ENCODE assay signal across 15 cellular contexts in genomic region chr7:84200859-84201258, GRCh38. TPM values are rescaled to one million over a fixed set of nuclear protein-coding genes. Genes with fewer than 3 reads are reported as not detected.
DNase-seq lines count a peak whose midpoint lies in the region; ATAC-seq and TF ChIP-seq lines count a peak whose summit lies in the region.
"Had no signal": no experiment of that assay in that cellular context is flagged by ENCODE, and none has a peak within 500 bp of the region (broad histone marks: within the 10 kb centered on the region; RNA-seq: fewer than 3 reads in every experiment).

No MANE protein-coding gene starts in this region.

- no peak overlapping the region for H2BK15ac ChIP-seq in neuronal stem cell (ENCODE audit: low read length)

- no peak overlapping the region for H3K4me3 Mint-ChIP-seq in endodermal cell
- H3K4me3 Mint-ChIP-seq: dendritic cell treated with granulocyte-macrophage colony-stimulating factor and Interleukin-4, amounts not matched to agents 40 ng/mL and 50 ng/mL, for 4 days; T-cell had no signal

- H4K91ac ChIP-seq in neuronal stem cell (ENCODE audit: low read depth, low read length, poor library complexity): no peak overlapping the region

- TF ChIP-seq CTCF in endodermal cell (conservative IDR thresholded peaks at IDR 0.05): no peak
- no peak for TF ChIP-seq CTCF in GM13976 (IDR thresholded peaks at IDR 0.05; ENCODE audit: borderline replicate concordance, control extremely low read depth, extremely low read depth, insufficient read depth, missing control alignments)

- H3K4me2 ChIP-seq in GM23248 (ENCODE audit: unreplicated experiment) (no peak overlapping the region), neuronal stem cell (ENCODE audit: insufficient read depth, low read length, poor library complexity, severe bottlenecking) (no peak overlapping the region)
- H3K4me2 ChIP-seq: hepatocyte had no signal

- in situ Hi-C loops in GM23248 (cut with MboI): no loop called here
- in situ Hi-C loops in GM13976 (cut with MboI; ENCODE audit: low sequenced_read_pairs, unreplicated experiment): no loop called here

- H3K36me3 Mint-ChIP-seq in endodermal cell (ENCODE audit: low read depth): no peaks in the 10 kb centered on the region
- H3K36me3 Mint-ChIP-seq: T-cell had no signal

- no peak overlapping the region for H2AK5ac ChIP-seq in neuronal stem cell (ENCODE audit: low read depth, low read length)

- CTCF ChIA-PET in HEK293T (lab: Yijun Ruan, JAX): no interaction called here

- H3K79me1 ChIP-seq in neuronal stem cell (ENCODE audit: low read depth, low read length): no peaks in the 10 kb centered on the region

- H3K36me3 ChIP-seq in GM23248 (ENCODE audit: low read depth) (no peaks in the 10 kb centered on the region), endodermal cell (ENCODE audit: control insufficient read depth, insufficient read depth, low read length) (no peaks in the 10 kb centered on the region), neuronal stem cell (replicated peaks in 1 of 2; ENCODE audit: control insufficient read depth in 2 of 2, insufficient read depth in 2 of 2, low read length in 2 of 2) (no peaks in the 10 kb centered on the region)
- H3K36me3 ChIP-seq: esophagus squamous epithelium, prostate gland had no signal

- H4K8ac ChIP-seq in neuronal stem cell (ENCODE audit: low read depth, low read length): no peak overlapping the region

- H2AFZ ChIP-seq in GM23248 (no peak overlapping the region), neuronal stem cell (ENCODE audit: low read length) (peak overlapping the region; percentile 63)
- H2AFZ ChIP-seq: hepatocyte had no signal

- H3K18ac ChIP-seq in neuronal stem cell (ENCODE audit: low read length): no peak overlapping the region

- no peak overlapping the region for H3K4me3 ChIP-seq in GM23248
- peak overlapping the region; percentile 54 for H3K4me3 ChIP-seq in endodermal cell (ENCODE audit: low read length)
- H3K4me3 ChIP-seq in neuronal stem cell (ENCODE audit: low read length in 2 of 2): no peak overlapping the region
- H3K4me3 ChIP-seq: esophagus squamous epithelium, hepatocyte, prostate gland had no signal

- H3K27me3 Mint-ChIP-seq in endodermal cell (ENCODE audit: insufficient read depth): no peaks in the 10 kb centered on the region
- H3K27me3 Mint-ChIP-seq: dendritic cell treated with granulocyte-macrophage colony-stimulating factor and Interleukin-4, amounts not matched to agents 40 ng/mL and 50 ng/mL, for 4 days; T-cell had no signal

- POLR2A ChIA-PET in HEK293T (lab: Yijun Ruan, JAX): no interaction called here

- H2BK120ac ChIP-seq in neuronal stem cell (ENCODE audit: low read depth, low read length): no peak overlapping the region

- no peak overlapping the region for H2BK12ac ChIP-seq in neuronal stem cell (ENCODE audit: low read length)

- H3K27ac ChIP-seq in GM23248 (no peak overlapping the region), endodermal cell (ENCODE audit: low read depth, low read length) (peak overlapping the region; percentile 40), neuronal stem cell (replicated peaks; ENCODE audit: low read length) (peak overlapping the region; percentile 50)
- H3K27ac ChIP-seq: esophagus squamous epithelium, hepatocyte, prostate gland had no signal

- H2BK5ac ChIP-seq in neuronal stem cell (ENCODE audit: low read length): no peak overlapping the region

- H3K9me3 ChIP-seq in GM23248 (ENCODE audit: low read depth) (no peaks in the 10 kb centered on the region), endodermal cell (ENCODE audit: control insufficient read depth, low read length) (no peaks in the 10 kb centered on the region), neuronal stem cell (replicated peaks in 1 of 2; ENCODE audit: control insufficient read depth in 2 of 2, insufficient read depth in 1 of 2, low read depth in 1 of 2, low read length in 2 of 2) (no peaks in the 10 kb centered on the region)
- H3K9me3 ChIP-seq: esophagus squamous epithelium, prostate gland had no signal

- no peak overlapping the region for H3K23ac ChIP-seq in neuronal stem cell (ENCODE audit: low read depth, low read length, poor library complexity)

- 0 out of 2 replicates have a peak, but pooled peaks cover under 1% of the 10 kb centered on the region for H3K79me2 ChIP-seq in GM23248 (ENCODE audit: insufficient read depth)
- H3K79me2 ChIP-seq: hepatocyte had no signal

- DNase-seq in GM23248 (peak; percentile 28), NCI-H69 (lab: John Stamatoyannopoulos, UW) (peak; percentile 39), endodermal cell (no peak), neuronal stem cell (ENCODE audit: low spot score) (no peak), HEK293T (ENCODE audit: extremely low spot score) (no peak), GM13976 (ENCODE audit: low spot score) (no peak)
- DNase-seq: esophagus squamous epithelium, left colon, NCI-H2029, NCI-H748 treated with DMSO at 0.1 percent for 48 hours, T-cell had no signal

- peaks cover 17% of the 10 kb centered on the region; the same call in 1 of the 2 replicates for H3F3A ChIP-seq in GM23248 (ENCODE audit: insufficient read depth)

- H4K20me1 ChIP-seq in GM23248 (ENCODE audit: insufficient read depth): no peaks in the 10 kb centered on the region

- 74 to 75% methylated on average over 3 of the region's 3 CpGs for WGBS in GM23248 (ENCODE audit: low coverage in 1 of 2, low lambda C conversion rate in 2 of 2, missing lambda C conversion rate in 2 of 2), 2 experiments
- WGBS in endodermal cell (ENCODE audit: insufficient coverage in 1 of 2, insufficient read length in 1 of 2), 2 experiments: 15 to 30% methylated on average over 2 to 3 of the region's 3 CpGs
- no CpG with 5 or more reads among the region's 3 CpGs for WGBS in neuronal stem cell (ENCODE audit: extremely low coverage in 2 of 2, insufficient read length in 2 of 2, insufficient replicate concordance in 1 of 2), 2 donors

- H3K4me1 Mint-ChIP-seq in endodermal cell: peaks cover 50% of the 10 kb centered on the region

- ATAC-seq in GM21576 (IDR thresholded peaks at IDR 0.05; ENCODE audit: unreplicated experiment): no peak
- ATAC-seq: left colon, T-cell had no signal

- H3K14ac ChIP-seq in neuronal stem cell (ENCODE audit: low read length): no peak overlapping the region

- no peak overlapping the region for H3K4ac ChIP-seq in neuronal stem cell (ENCODE audit: low read length)

- H3K4me1 ChIP-seq in GM23248 (ENCODE audit: insufficient read depth): peaks cover 21% of the 10 kb centered on the region
- peaks cover 19% of the 10 kb centered on the region for H3K4me1 ChIP-seq in endodermal cell (ENCODE audit: control insufficient read depth, insufficient read depth, low read length)
- H3K4me1 ChIP-seq in neuronal stem cell (ENCODE audit: control insufficient read depth in 2 of 2, insufficient read depth in 1 of 2, low read depth in 1 of 2, low read length in 2 of 2): peaks cover 2 to 24% of the 10 kb centered on the region in 2 donors
- H3K4me1 ChIP-seq: prostate gland had no signal

- H3K9me3 Mint-ChIP-seq in endodermal cell: no peaks in the 10 kb centered on the region
- H3K9me3 Mint-ChIP-seq: dendritic cell treated with granulocyte-macrophage colony-stimulating factor and Interleukin-4, amounts not matched to agents 40 ng/mL and 50 ng/mL, for 4 days had no signal

- no peaks in the 10 kb centered on the region for H3K9me2 ChIP-seq in GM23248 (ENCODE audit: insufficient read depth)

- H3K9ac ChIP-seq in GM23248 (no peak overlapping the region), endodermal cell (ENCODE audit: extremely low read depth, low read length, poor library complexity, severe bottlenecking) (peak overlapping the region; percentile 24), neuronal stem cell (ENCODE audit: low read depth, low read length, poor library complexity) (no peak overlapping the region)

- H3K27me3 ChIP-seq in GM23248 (replicated peaks; ENCODE audit: insufficient read depth): no peaks in the 10 kb centered on the region
- no peaks in the 10 kb centered on the region for H3K27me3 ChIP-seq in endodermal cell (ENCODE audit: control insufficient read depth, insufficient read depth, low read length, poor library complexity, severe bottlenecking)
- no peaks in the 10 kb centered on the region for H3K27me3 ChIP-seq in neuronal stem cell (ENCODE audit: control insufficient read depth in 3 of 3, insufficient read depth in 3 of 3, low read depth in 1 of 3, low read length in 3 of 3)
- H3K27me3 ChIP-seq: hepatocyte had no signal

- H3K27ac Mint-ChIP-seq in endodermal cell: peak overlapping the region; percentile 56
- H3K27ac Mint-ChIP-seq: dendritic cell treated with granulocyte-macrophage colony-stimulating factor and Interleukin-4, amounts not matched to agents 40 ng/mL and 50 ng/mL, for 4 days; T-cell had no signal

TF ChIP-seq in HEK293T, 16 proteins besides CTCF, POLR2A, EP300 and RAD21:
- TF ChIP-seq L3MBTL2 (conservative IDR thresholded peaks at IDR 0.05) (no peak), FOXK2 (IDR thresholded peaks at IDR 0.05) (no peak), HDGF (IDR thresholded peaks at IDR 0.05; ENCODE audit: borderline replicate concordance) (no peak), LEF1 (IDR thresholded peaks at IDR 0.05; ENCODE audit: borderline replicate concordance) (no peak), FOXA1 (IDR thresholded peaks at IDR 0.05) (no peak)

RNA-seq across cellular contexts. Expression of gene SEMA3A, which starts 6.3 kb away (rescaled TPM):
- total RNA-seq in GM23248 (2014; rRNA removed; shearing (Covaris generic)): 36.5 and 48.4 TPM in 2 replicates
- 24.5 and 25.3 TPM in 2 replicates for polyA plus RNA-seq in GM23248 (2016; fragmentation: Nextera tagmentation; extraction: Ambion mirVana)
- total RNA-seq in endodermal cell: 10 to 100 TPM; 43.5 to 72.8 TPM
- 36.0 TPM for polyA plus RNA-seq in endodermal cell (2013, experiment 1 of 2)
- 34.7 TPM for polyA plus RNA-seq in endodermal cell (2013, experiment 2 of 2)
- 20.7 TPM for polyA plus RNA-seq in neuronal stem cell (2013, experiment 1 of 2)
- polyA plus RNA-seq in neuronal stem cell (2013, experiment 2 of 2): 21.0 TPM

Comparison
In these comparisons a context has a peak if more than half of its experiments do, and no peak if none do; other contexts are left out.
1. DNase-seq: peak in GM23248 (single experiment) and NCI-H69 (single experiment); none in endodermal cell (single experiment), neuronal stem cell (single experiment), HEK293T (single experiment) and GM13976 (single experiment).